ENCODE assay signal across 8 cellular contexts in genomic region chr4:131724847-131725246, GRCh38.
DNase-seq lines count a peak whose midpoint lies in the region; ATAC-seq and TF ChIP-seq lines count a peak whose summit lies in the region.
"Not testable (repeated sequence)": the region's sequence is repeated elsewhere in the genome, so short reads cannot be mapped to it uniquely, and the experiment has no call there.

No MANE protein-coding gene starts in this region.

- not testable (repeated sequence) for H3K9me3 Mint-ChIP-seq in activated naive CD4-positive, alpha-beta T cell treated with anti-CD3 and anti-CD28 coated beads for 36 hours

- not testable (repeated sequence) for H3K36me3 Mint-ChIP-seq in activated naive CD4-positive, alpha-beta T cell treated with anti-CD3 and anti-CD28 coated beads for 36 hours (ENCODE audit: low read depth)

- not testable (repeated sequence) for H3K27me3 ChIP-seq in left lung, sigmoid colon

- CTCF ChIA-PET in activated naive CD4-positive, alpha-beta T cell treated with anti-CD3 and anti-CD28 coated beads for 36 hours (lab: Charles Lee): not testable (repeated sequence)

- not testable (repeated sequence) for H3K27me3 Mint-ChIP-seq in activated naive CD4-positive, alpha-beta T cell treated with anti-CD3 and anti-CD28 coated beads for 36 hours (ENCODE audit: low read depth)

- H3K27ac Mint-ChIP-seq in activated naive CD4-positive, alpha-beta T cell treated with anti-CD3 and anti-CD28 coated beads for 36 hours: not testable (repeated sequence)

- not testable (repeated sequence) for TF ChIP-seq POLR2A in sigmoid colon (IDR thresholded peaks at IDR 0.05)

- DNase-seq in ACHN: peak; percentile 28
- DNase-seq in H4 (ENCODE audit: low spot score): peak; percentile 31
- peak; percentile 32 to 34 for DNase-seq in NCI-H1930 (lab: John Stamatoyannopoulos, UW)
- DNase-seq in T-helper 1 cell: peak in 3 of 5 donors; percentile 17 to 29 (median 27)
- DNase-seq in activated naive CD4-positive, alpha-beta T cell treated with anti-CD3 and anti-CD28 coated beads for 36 hours: peak; percentile 35
- peak; percentile 22 for DNase-seq in fibroblast of mammary gland (ENCODE audit: low read depth)
- peak; percentile 75 for DNase-seq in left lung
- peak; percentile 72 for DNase-seq in sigmoid colon

- TF ChIP-seq CTCF in fibroblast of mammary gland (conservative IDR thresholded peaks at IDR 0.05; ENCODE audit: control insufficient read depth, insufficient read depth, low read depth, low read length); left lung (IDR thresholded peaks at IDR 0.05); sigmoid colon (IDR thresholded peaks at IDR 0.05): not testable (repeated sequence)

- peaks cover 0 to 10% of the 10 kb centered on the region in 2 donors for H3K9me3 ChIP-seq in left lung
- not testable (repeated sequence) for H3K9me3 ChIP-seq in sigmoid colon

- WGBS in sigmoid colon, 2 donors: 92 to 94% methylated on average over 28 to 37 of the region's 37 CpGs

- not testable (repeated sequence) for H3K4me3 Mint-ChIP-seq in activated naive CD4-positive, alpha-beta T cell treated with anti-CD3 and anti-CD28 coated beads for 36 hours

- H3K36me3 ChIP-seq in left lung, sigmoid colon: not testable (repeated sequence)

- intact Hi-C loops in activated naive CD4-positive, alpha-beta T cell treated with anti-CD3 and anti-CD28 coated beads for 36 hours (cut with micrococcal nuclease); left lung (cut with DNase I); sigmoid colon (cut with DNase I): not testable (repeated sequence)

- peak overlapping the region; percentile 24 for H3K4me3 ChIP-seq in fibroblast of mammary gland (ENCODE audit: control insufficient read depth, low read depth, low read length)
- not testable (repeated sequence) for H3K4me3 ChIP-seq in left lung, sigmoid colon

- H3K4me1 ChIP-seq in left lung, sigmoid colon: not testable (repeated sequence)

- in situ Hi-C loops in ACHN (cut with HindIII; ENCODE audit: low pct_ligation_motif_present, low pct_unique_long_range_greater_than_20kb, low sequenced_read_pairs): not testable (repeated sequence)

- not testable (repeated sequence) for TF ChIP-seq EP300 in sigmoid colon (IDR thresholded peaks at IDR 0.05)

- H3K4me1 Mint-ChIP-seq in activated naive CD4-positive, alpha-beta T cell treated with anti-CD3 and anti-CD28 coated beads for 36 hours (ENCODE audit: low read depth): not testable (repeated sequence)

- not testable (repeated sequence) for H3K27ac ChIP-seq in left lung, sigmoid colon

- not testable (repeated sequence) for ATAC-seq in left lung

Comparison
In these comparisons a context has a peak if more than half of its experiments do, and no peak if none do; other contexts are left out.
1. DNase-seq: peak in every context shown above with its lines; median percentile 75 in left lung; 72 in sigmoid colon; 35 in activated naive CD4-positive, alpha-beta T cell treated with anti-CD3 and anti-CD28 coated beads for 36 hours; 33 in NCI-H1930; 31 in H4; 28 in ACHN; 27 in T-helper 1 cell; 22 in fibroblast of mammary gland.